8 cellular contexts compared by ENCODE assay signal in the genomic region with DNA sequence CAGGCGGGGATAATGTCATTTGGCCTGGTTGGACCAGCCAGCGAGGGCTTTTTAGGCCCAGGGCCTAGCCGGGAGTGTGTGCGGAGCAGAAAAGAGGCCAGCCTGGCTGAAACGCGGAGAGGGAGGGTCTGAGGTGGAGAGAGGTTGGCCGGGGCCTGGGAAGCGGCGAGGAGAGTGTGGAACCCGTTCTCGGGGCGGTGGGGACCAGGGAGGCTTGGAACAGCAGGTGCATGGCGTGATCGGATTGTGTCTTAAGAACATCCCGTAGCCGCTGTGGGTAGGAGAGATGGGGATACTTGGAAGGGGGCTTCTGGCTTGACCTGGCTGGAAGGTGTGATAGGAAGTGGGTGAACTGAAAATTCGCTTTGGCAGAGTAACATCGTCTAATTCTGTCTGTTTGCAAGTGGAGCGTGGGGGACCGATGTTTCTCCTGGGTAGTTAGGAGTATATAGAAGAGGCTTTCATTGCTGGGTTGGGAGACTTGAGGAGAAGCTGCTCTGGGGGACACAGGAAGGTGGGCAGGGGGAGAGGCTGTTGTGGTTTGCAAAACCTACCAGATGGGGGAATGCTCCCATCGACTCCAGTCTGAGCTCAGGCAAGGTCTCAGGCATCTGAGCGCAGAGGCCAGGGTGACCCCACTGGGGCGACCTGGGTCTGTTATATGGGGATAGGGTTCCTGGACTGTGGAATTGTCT. TPM values are rescaled to one million over a fixed set of nuclear protein-coding genes. Genes with fewer than 3 reads are reported as not detected.
DNase-seq lines count a peak whose midpoint lies in the region; ATAC-seq, FAIRE-seq and TF ChIP-seq lines count a peak whose summit lies in the region.

No MANE protein-coding gene starts in this region.

- H3K4me1 Mint-ChIP-seq in CD4-positive, alpha-beta T cell (ENCODE audit: low read depth), result peaks cover 27% of the 10 kb centered on the region

- H3K9me3 Mint-ChIP-seq in CD4-positive, alpha-beta T cell, result no peaks in the 10 kb centered on the region

- TF ChIP-seq RAD21 in HCT116 (IDR thresholded peaks at IDR 0.05; ENCODE audit: low read depth), result no peak
- TF ChIP-seq RAD21 in GM12878 (IDR thresholded peaks at IDR 0.05; ENCODE audit: insufficient read depth, low read depth, low read length), result no peak

- H3K79me2 ChIP-seq in HCT116 (ENCODE audit: insufficient read depth, low read length) (peaks cover 15% of the 10 kb centered on the region; the same call in 1 of the 2 replicates), GM12878 (ENCODE audit: control insufficient read depth, insufficient read depth, low read length) (peaks cover 46% of the 10 kb centered on the region)

- H3K36me3 ChIP-seq in HCT116 (ENCODE audit: control insufficient read depth in 1 of 2, insufficient read depth in 2 of 2, low read length in 2 of 2), result no peaks in the 10 kb centered on the region
- H3K36me3 ChIP-seq in GM12878 (ENCODE audit: control insufficient read depth in 2 of 2, insufficient read depth in 2 of 2, low read length in 1 of 2), result no peaks in the 10 kb centered on the region; a peak in 1 of 4 replicates
- H3K36me3 ChIP-seq in lung (ENCODE audit: control insufficient read depth in 2 of 2, insufficient read depth in 2 of 2, low read length in 2 of 2), result no peaks in the 10 kb centered on the region
- peaks cover 0 to 4% (median 0%) of the 10 kb centered on the region in 4 donors for H3K36me3 ChIP-seq in upper lobe of left lung

- H3K4me3 ChIP-seq in HCT116 (replicated peaks in 1 of 2; ENCODE audit: low read depth in 1 of 2, low read length in 2 of 2), result peak overlapping the region; percentile 81 to 85
- H3K4me3 ChIP-seq in GM12878, result peak overlapping the region; percentile 83
- peak overlapping the region; percentile 83 for H3K4me3 ChIP-seq in lung
- peak overlapping the region; percentile 63 to 91 (median 84) for H3K4me3 ChIP-seq in upper lobe of left lung

- ATAC-seq in CD4-positive, alpha-beta T cell (ENCODE audit: poor library complexity), result no peak
- no peak for ATAC-seq in HCT116
- peak; percentile 1; the same call in 2 of the 3 replicates for ATAC-seq in GM12878
- ATAC-seq in lung (ENCODE audit: insufficient read depth, low FRiP score), result no peak
- ATAC-seq in upper lobe of left lung (ENCODE audit: low FRiP score in 2 of 2), result no peak
- ATAC-seq in HG02970 (IDR thresholded peaks at IDR 0.05; ENCODE audit: low FRiP score, unreplicated experiment), result no peak

- H3K9ac ChIP-seq in HCT116 (ENCODE audit: low read length) (peak overlapping the region; percentile 77), GM12878 (ENCODE audit: control insufficient read depth, insufficient read depth, low read length) (peak overlapping the region; percentile 88)

- H3K27me3 ChIP-seq in CD4-positive, alpha-beta T cell (ENCODE audit: control insufficient read depth, insufficient read depth, low read length), result no peaks in the 10 kb centered on the region
- H3K27me3 ChIP-seq in HCT116 (ENCODE audit: insufficient read depth, low read length) (no peaks in the 10 kb centered on the region), GM12878 (replicated peaks in 1 of 2; ENCODE audit: control insufficient read depth in 2 of 2, insufficient read depth in 2 of 2, low read length in 1 of 2) (no peaks in the 10 kb centered on the region), lung (ENCODE audit: control insufficient read depth, insufficient read depth) (no peaks in the 10 kb centered on the region), upper lobe of left lung (peaks cover 0 to 10% (median 0%) of the 10 kb centered on the region in 4 donors)

- no peaks in the 10 kb centered on the region for H3K9me2 ChIP-seq in HCT116 (ENCODE audit: insufficient read depth)

- SMC1A ChIA-PET in GM12878 (lab: Charles Lee; ENCODE audit: uncharacterized antibody, unreplicated experiment), result interaction anchor here (1.0 to 4.8 kb wide), 9 partner anchors 15 to 267 kb away, joined by 3 to 83 read pairs (median 5); partner anchors contain the start of gene TIMM44

- H3K27ac ChIP-seq in CD4-positive, alpha-beta T cell (ENCODE audit: low read depth, low read length), result peak overlapping the region; percentile 81
- peak overlapping the region; percentile 70 for H3K27ac ChIP-seq in HCT116 (ENCODE audit: low read depth, low read length)
- peak overlapping the region; percentile 95 for H3K27ac ChIP-seq in GM12878 (ENCODE audit: control insufficient read depth, insufficient read depth)
- H3K27ac ChIP-seq in lung (ENCODE audit: low read depth in 1 of 2, low read length in 1 of 2), result peak overlapping the region; percentile 88
- H3K27ac ChIP-seq in upper lobe of left lung, result peak overlapping the region; percentile 76 to 88 (median 84)

- WGBS in GM12878 (ENCODE audit: insufficient coverage, insufficient replicate concordance, low lambda C conversion rate, missing lambda C conversion rate), result 2% methylated on average over 23 of the region's 23 CpGs
- 20 to 24% methylated on average over 23 of the region's 23 CpGs for WGBS in lung, 2 donors
- WGBS in upper lobe of left lung, 2 donors, result 24 to 37% methylated on average over 22 to 23 of the region's 23 CpGs

- RAD21 ChIA-PET in HCT116 (lab: Charles Lee; ENCODE audit: low non-redundant PET in 1 of 2, low total read pairs in 2 of 2, uncharacterized antibody in 2 of 2, unreplicated experiment in 2 of 2) (no interaction called here), GM12878 (lab: Charles Lee; ENCODE audit: unreplicated experiment) (interaction anchor here (0.8 to 6.8 kb wide), 7 partner anchors 14 to 180 kb away, joined by 3 to 100 read pairs (median 6); partner anchors contain the start of gene RAB11B)

- H3K27ac Mint-ChIP-seq in CD4-positive, alpha-beta T cell, result peak overlapping the region; percentile 90

- CTCF ChIA-PET in CD4-positive, alpha-beta T cell (lab: Charles Lee), result interaction anchor here (0.6 to 1.0 kb wide), 2 partner anchors 43 to 59 kb away, joined by 3 read pairs; no protein-coding TSS in a partner anchor
- CTCF ChIA-PET in HCT116 (lab: Charles Lee) (no interaction called here), GM12878 (lab: Yijun Ruan, JAX) (interaction anchor here (0.6 to 6.8 kb wide), 10 partner anchors 9 to 281 kb away, joined by 3 to 52 read pairs (median 4); partner anchors contain the start of gene NDUFA7)

- no peak for TF ChIP-seq EP300 in GM12878 (IDR thresholded peaks at IDR 0.05; ENCODE audit: borderline replicate concordance in 1 of 2, control insufficient read depth in 1 of 2, low read depth in 2 of 2, low read length in 2 of 2)
- TF ChIP-seq EP300 in upper lobe of left lung (IDR thresholded peaks at IDR 0.05), result no peak

- H3K36me3 Mint-ChIP-seq in CD4-positive, alpha-beta T cell (ENCODE audit: low read depth), result peaks cover 15% of the 10 kb centered on the region

- FAIRE-seq in GM12878 (lab: Jason Lieb, UNC), result peak; percentile 83

- intact Hi-C loops in CD4-positive, alpha-beta T cell (cut with DNase I, micrococcal nuclease), result loop anchor here in 1 of 2 experiments (5.0 kb wide), 3 partner anchors 33 to 177 kb away; partner anchors contain the start of gene CD320
- intact Hi-C loops in HCT116 (cut with micrococcal nuclease), result no loop called here
- intact Hi-C loops in GM12878 (cut with micrococcal nuclease; ENCODE audit: unreplicated experiment), result loop anchor here (5.0 kb wide), 1 partner anchor 53 kb away; no protein-coding TSS in a partner anchor

- H3K4me3 Mint-ChIP-seq in CD4-positive, alpha-beta T cell, result peak overlapping the region; percentile 93

- BruUV-seq in HCT116 (replicated peaks; lab: Mats Ljungman, UMichigan) (TSS peak; percentile 68), GM12878 (replicated peaks; lab: Mats Ljungman, UMichigan) (TSS peak; percentile 74)

- TF ChIP-seq CTCF in CD4-positive, alpha-beta T cell (IDR thresholded peaks at IDR 0.05), result no peak
- TF ChIP-seq CTCF in HCT116 (IDR thresholded peaks at IDR 0.05 in 2 of 3, conservative IDR thresholded peaks at IDR 0.05 in 1 of 3; ENCODE audit: borderline replicate concordance in 1 of 3, insufficient read depth in 1 of 3, low read depth in 2 of 3, low read length in 2 of 3) (no peak), GM12878 (IDR thresholded peaks at IDR 0.05 in 2 of 3, conservative IDR thresholded peaks at IDR 0.05 in 1 of 3; ENCODE audit: control insufficient read depth in 2 of 3, extremely low read depth in 1 of 3, insufficient read depth in 1 of 3, low read depth in 3 of 3, low read length in 3 of 3) (no peak), lung (IDR thresholded peaks at IDR 0.05; ENCODE audit: control extremely low read depth, extremely low read depth) (no peak), upper lobe of left lung (IDR thresholded peaks at IDR 0.05) (no peak)

- no peak overlapping the region for H2AFZ ChIP-seq in HCT116 (ENCODE audit: low read depth, low read length, poor library complexity, severe bottlenecking)
- H2AFZ ChIP-seq in GM12878 (ENCODE audit: control insufficient read depth, low read depth, low read length), result peak overlapping the region; percentile 11

- H3K27me3 Mint-ChIP-seq in CD4-positive, alpha-beta T cell, result no peaks in the 10 kb centered on the region

- no peak for DNase-seq in CD4-positive, alpha-beta T cell
- DNase-seq in HCT116 (ENCODE audit: low read depth, low spot score), result no peak
- no peak for DNase-seq in GM12878 (ENCODE audit: low read depth, low spot score)
- DNase-seq in lung (ENCODE audit: low spot score), result no peak
- no peak for DNase-seq in upper lobe of left lung
- no peak for DNase-seq in SIG-M5 treated with dmso at 0.1 percent for 504 hours (lab: John Stamatoyannopoulos, UW; ENCODE audit: unreplicated experiment)
- DNase-seq in SW480 (ENCODE audit: low spot score), result no peak

- POLR2A ChIA-PET in CD4-positive, alpha-beta T cell (lab: Charles Lee), result interaction anchor here (0.6 to 2.2 kb wide), 10 partner anchors 8 to 306 kb away, joined by 3 to 16 read pairs (median 4); partner anchors contain the start of genes MAP2K7 and TIMM44
- POLR2A ChIA-PET in HCT116 (lab: Charles Lee) (interaction anchor here (1.2 kb wide), 1 partner anchor 16 kb away, joined by 3 read pairs; no protein-coding TSS in a partner anchor), GM12878 (lab: Charles Lee) (interaction anchor here (0.6 to 6.7 kb wide), 7 partner anchors 14 to 46 kb away, joined by 3 to 111 read pairs (median 3); no protein-coding TSS in a partner anchor)

- TF ChIP-seq POLR2A in HCT116 (IDR thresholded peaks at IDR 0.05; ENCODE audit: borderline replicate concordance, extremely low read depth, insufficient read depth, insufficient read length) (no peak), GM12878 (IDR thresholded peaks at IDR 0.05; ENCODE audit: low read depth, low read length) (no peak), upper lobe of left lung (IDR thresholded peaks at IDR 0.05) (no peak)

- H3K4me1 ChIP-seq in HCT116 (ENCODE audit: control insufficient read depth in 1 of 2, insufficient read depth in 2 of 2, low read length in 2 of 2) (peaks cover 22 to 32% of the 10 kb centered on the region in 2 experiments), GM12878 (ENCODE audit: control insufficient read depth, insufficient read depth, low read length) (peaks cover 22% of the 10 kb centered on the region), lung (ENCODE audit: control insufficient read depth in 2 of 2, insufficient read depth in 2 of 2, low read length in 2 of 2) (peaks cover 0 to 11% of the 10 kb centered on the region in 2 donors), upper lobe of left lung (peaks cover 12 to 25% (median 20%) of the 10 kb centered on the region in 4 donors)

- H4K20me1 ChIP-seq in HCT116 (ENCODE audit: insufficient read depth), result no peaks in the 10 kb centered on the region
- H4K20me1 ChIP-seq in GM12878 (ENCODE audit: control insufficient read depth, insufficient read depth), result no peaks in the 10 kb centered on the region

- H3K4me2 ChIP-seq in HCT116 (ENCODE audit: low read length) (peak overlapping the region; percentile 91), GM12878 (ENCODE audit: control insufficient read depth, insufficient read depth) (peak overlapping the region; percentile 95)

- in situ Hi-C loops in GM12878 (cut with MboI), result no loop called here

- H3K9me3 ChIP-seq in CD4-positive, alpha-beta T cell (ENCODE audit: control insufficient read depth, low read length), result no peaks in the 10 kb centered on the region
- H3K9me3 ChIP-seq in HCT116 (ENCODE audit: control insufficient read depth in 1 of 2, insufficient read depth in 1 of 2, low read depth in 1 of 2, low read length in 2 of 2) (no peaks in the 10 kb centered on the region), GM12878 (replicated peaks; ENCODE audit: control insufficient read depth, insufficient read depth, low read length) (no peaks in the 10 kb centered on the region), lung (ENCODE audit: control insufficient read depth in 2 of 2, insufficient read depth in 1 of 2, low read length in 1 of 2) (no peaks in the 10 kb centered on the region), upper lobe of left lung (no peaks in the 10 kb centered on the region)

RNA-seq across cellular contexts. Expression of gene CERS4, which starts 0.9 kb away (rescaled TPM):
- total RNA-seq in CD4-positive, alpha-beta T cell, result 10 to 100 TPM in 1 of 2 experiments, 1 to 10 TPM in 1; 8.7 to 12.3 TPM
- 26.0 TPM for total RNA-seq in HCT116 (2021; ENCODE audit: unreplicated experiment)
- 16.5 and 17.7 TPM in 2 replicates for polyA plus RNA-seq in HCT116 (2012)
- total RNA-seq in GM12878 (2013; cell fraction: nucleolus; rRNA removed), result 93.8 and 104 TPM in 2 replicates
- total RNA-seq in GM12878 (2014; rRNA removed), result 46.3 and 46.8 TPM in 2 replicates
- 17.3 and 18.2 TPM in 2 replicates for total RNA-seq in GM12878 (2014; rRNA removed; fragmentation: Illumina TruSeq; extraction: Trizol)
- 41.7 and 43.1 TPM in 2 replicates for total RNA-seq in GM12878 (2021)
- polyA plus RNA-seq in GM12878 (2011; ENCODE audit: low read depth), result 7.7 TPM
- polyA plus RNA-seq in GM12878 (2011; rRNA removed), result 29.5 and 62.1 TPM in 2 replicates
- 70.2 and 82.3 TPM in 2 replicates for polyA plus RNA-seq in GM12878 (2011; cell fraction: cytosol; rRNA removed)
- polyA plus RNA-seq in GM12878 (2011; cell fraction: nucleus; rRNA removed), result 88.0 and 94.5 TPM in 2 replicates
- 23.1 and 31.6 TPM in 2 replicates for polyA plus RNA-seq in GM12878 (2012)
- polyA plus RNA-seq in GM12878 (2014; fragmentation: Illumina TruSeq; extraction: Trizol), result 12.7 and 16.2 TPM in 2 replicates
- 1 to 10 TPM in 1 of 2 experiments, under 1 TPM in 1; 0.34 to 1.9 TPM for polyA plus RNA-seq in GM12878 (2014; fragmentation: Nextera tagmentation; extraction: Ambion mirVana)
- 53.6 and 55.4 TPM in 2 replicates for polyA plus RNA-seq in GM12878 (2014; rRNA removed)
- 10 to 100 TPM; 19.9 to 21.6 TPM for polyA plus RNA-seq in GM12878 (2016; fragmentation: Nextera tagmentation; extraction: Ambion mirVana)
- 68.0 and 73.3 TPM in 2 replicates for polyA minus RNA-seq in GM12878 (2011; rRNA and poly(A)+ RNA removed)
- 18.3 and 19.1 TPM in 2 replicates for polyA minus RNA-seq in GM12878 (2011; cell fraction: cytosol; rRNA and poly(A)+ RNA removed)
- 24.3 and 31.7 TPM in 2 replicates for polyA minus RNA-seq in GM12878 (2011; cell fraction: nucleus; rRNA and poly(A)+ RNA removed)
- total RNA-seq in lung, result 10 to 100 TPM; 65.1 to 67.8 TPM
- polyA plus RNA-seq in lung, result 10 to 100 TPM; 30.7 to 43.6 TPM
- 100 to 1,000 TPM in 1 of 6 donors, 10 to 100 TPM in 5; 55.5 to 131 (median 63.8) TPM for total RNA-seq in upper lobe of left lung
